In genomic region chr10:98446121-98446655, GRCh38 we compare ENCODE assay signal across 8 cellular contexts. TPM values are rescaled to one million over a fixed set of nuclear protein-coding genes. Genes with fewer than 3 reads are reported as not detected.
A peak's percentile ranks its signal among the peaks of the same experiment; 100 is the strongest.
DNase-seq lines count a peak whose midpoint lies in the region; ATAC-seq, FAIRE-seq and TF ChIP-seq lines count a peak whose summit lies in the region.

No MANE protein-coding gene starts in this region.

- peak overlapping the region; percentile 93 for H3K4me3 Mint-ChIP-seq in activated CD4-positive, alpha-beta memory T cell treated with anti-CD3 and anti-CD28 coated beads for 36 hours
- peak overlapping the region; percentile 76 to 96 (median 92) for H3K4me3 Mint-ChIP-seq in naive thymus-derived CD4-positive, alpha-beta T cell

- peak overlapping the region; percentile 86 for H3K4me2 ChIP-seq in DOHH2 (ENCODE audit: low read length)

- H3K9me3 Mint-ChIP-seq in activated CD4-positive, alpha-beta memory T cell treated with anti-CD3 and anti-CD28 coated beads for 36 hours, result no peaks in the 10 kb centered on the region
- H3K9me3 Mint-ChIP-seq in naive thymus-derived CD4-positive, alpha-beta T cell, result no peaks in the 10 kb centered on the region

- peak; percentile 54 for DNase-seq in activated CD4-positive, alpha-beta memory T cell treated with anti-CD3 and anti-CD28 coated beads for 36 hours
- DNase-seq in naive thymus-derived CD4-positive, alpha-beta T cell, result peak in 7 of 9 donors; percentile 20 to 48 (median 29)
- DNase-seq in tibial artery, result peak in 1 of 2 donors; percentile 50
- no peak for DNase-seq in D721Med (ENCODE audit: insufficient read length, low spot score)

- peaks cover 52% of the 10 kb centered on the region for H3K36me3 ChIP-seq in DOHH2 (ENCODE audit: control insufficient read depth, low read length)
- H3K36me3 ChIP-seq in HUES64 (ENCODE audit: insufficient read depth, low read length), result peaks cover 39% of the 10 kb centered on the region
- H3K36me3 ChIP-seq in naive thymus-derived CD4-positive, alpha-beta T cell (ENCODE audit: control insufficient read depth in 2 of 3, insufficient read depth in 3 of 3, low read length in 3 of 3), result peaks cover 0 to 38% (median 12%) of the 10 kb centered on the region in 3 experiments
- H3K36me3 ChIP-seq in tibial artery, result peaks cover 13 to 33% (median 16%) of the 10 kb centered on the region in 3 donors

- no peak for FAIRE-seq in D721Med (lab: Jason Lieb, UNC)

- peaks cover 7% of the 10 kb centered on the region for H4K20me1 ChIP-seq in DOHH2 (ENCODE audit: control insufficient read depth, insufficient read depth, low read depth, low read length)

- H3K79me2 ChIP-seq in DOHH2 (ENCODE audit: control insufficient read depth, low read length), result peaks cover 39% of the 10 kb centered on the region

- ATAC-seq in GM21528 (IDR thresholded peaks at IDR 0.05; ENCODE audit: low FRiP score, unreplicated experiment), result peak; percentile 56
- peak; percentile 35 for ATAC-seq in esophagus mucosa
- peak; percentile 31 for ATAC-seq in naive thymus-derived CD4-positive, alpha-beta T cell

- H3K27ac ChIP-seq in DOHH2 (ENCODE audit: low read depth, low read length), result peak overlapping the region; percentile 68
- H3K27ac ChIP-seq in HUES64 (ENCODE audit: low read depth, low read length), result peak overlapping the region; percentile 62
- H3K27ac ChIP-seq in naive thymus-derived CD4-positive, alpha-beta T cell (ENCODE audit: low read depth, low read length), result peak overlapping the region; percentile 88
- peak overlapping the region; percentile 84 to 92 for H3K27ac ChIP-seq in tibial artery

- H3F3A ChIP-seq in DOHH2 (ENCODE audit: control insufficient read depth, insufficient read depth), result peaks cover 6% of the 10 kb centered on the region; the same call in 1 of the 2 replicates

- H3K27me3 ChIP-seq in DOHH2 (ENCODE audit: control insufficient read depth, low read length) (peaks cover 2% of the 10 kb centered on the region; the same call in 1 of the 2 replicates), HUES64 (ENCODE audit: insufficient read depth, low read length) (no peaks in the 10 kb centered on the region), tibial artery (no peaks in the 10 kb centered on the region)
- no peaks in the 10 kb centered on the region for H3K27me3 ChIP-seq in naive thymus-derived CD4-positive, alpha-beta T cell (ENCODE audit: control insufficient read depth in 2 of 2, insufficient read depth in 2 of 2, low read length in 2 of 2)

- peaks cover 48% of the 10 kb centered on the region for H3K4me1 Mint-ChIP-seq in activated CD4-positive, alpha-beta memory T cell treated with anti-CD3 and anti-CD28 coated beads for 36 hours (ENCODE audit: low read depth)
- peaks cover 20 to 62% (median 50%) of the 10 kb centered on the region in 7 donors for H3K4me1 Mint-ChIP-seq in naive thymus-derived CD4-positive, alpha-beta T cell

- H3K4me3 ChIP-seq in DOHH2 (ENCODE audit: low read length) (peak overlapping the region; percentile 95), HUES64 (ENCODE audit: low read length) (peak overlapping the region; percentile 80), tibial artery (peak overlapping the region; percentile 67 to 76)
- H3K4me3 ChIP-seq in naive thymus-derived CD4-positive, alpha-beta T cell (ENCODE audit: low read length), result peak overlapping the region; percentile 87

- 13% methylated on average over 28 of the region's 28 CpGs for WGBS in HUES64

- peaks cover 5% of the 10 kb centered on the region; the same call in 1 of the 2 replicates for H3K9me3 ChIP-seq in DOHH2 (ENCODE audit: control insufficient read depth, insufficient read depth, low read length)
- no peaks in the 10 kb centered on the region for H3K9me3 ChIP-seq in HUES64 (ENCODE audit: insufficient read depth, low read depth, low read length)
- no peaks in the 10 kb centered on the region for H3K9me3 ChIP-seq in naive thymus-derived CD4-positive, alpha-beta T cell (ENCODE audit: control insufficient read depth in 2 of 3, low read length in 3 of 3)
- no peaks in the 10 kb centered on the region for H3K9me3 ChIP-seq in tibial artery

- intact Hi-C loops in activated CD4-positive, alpha-beta memory T cell treated with anti-CD3 and anti-CD28 coated beads for 36 hours (cut with micrococcal nuclease), result loop anchor here (5.0 kb wide), 1 partner anchor 34 kb away; no protein-coding TSS in a partner anchor
- intact Hi-C loops in naive thymus-derived CD4-positive, alpha-beta T cell (cut with micrococcal nuclease), result loop anchor here (1.0 to 10.0 kb wide), 11 partner anchors 21 to 1614 kb away; partner anchors contain the start of genes GOT1 (in 2 of the 2), R3HCC1L (in 2 of the 2), COX15 (in 1 of the 2) and CUTC (in 1 of the 2)
- intact Hi-C loops in tibial artery (cut with DNase I; ENCODE audit: low total_unique reads), result no loop called here

- H3K9me2 ChIP-seq in DOHH2 (replicated peaks; ENCODE audit: control insufficient read depth, low read length), result no peaks in the 10 kb centered on the region

- peak overlapping the region; percentile 81 for H3K27ac Mint-ChIP-seq in activated CD4-positive, alpha-beta memory T cell treated with anti-CD3 and anti-CD28 coated beads for 36 hours
- H3K27ac Mint-ChIP-seq in naive thymus-derived CD4-positive, alpha-beta T cell, result peak overlapping the region; percentile 75 to 97 (median 89)

- POLR2A ChIA-PET in activated CD4-positive, alpha-beta memory T cell treated with anti-CD3 and anti-CD28 coated beads for 36 hours (lab: Charles Lee), result interaction anchor here (1.0 kb wide), 1 partner anchor 984 kb away, joined by 3 read pairs; the partner anchor contains the start of gene GOT1
- POLR2A ChIA-PET in naive thymus-derived CD4-positive, alpha-beta T cell (lab: Charles Lee), result interaction anchor here (0.7 to 1.9 kb wide), 3 partner anchors 16 to 32 kb away, joined by 3 to 5 read pairs (median 4); no protein-coding TSS in a partner anchor

- TF ChIP-seq CTCF in DOHH2 (IDR thresholded peaks at IDR 0.05; ENCODE audit: low read depth, low read length, poor library complexity, severe bottlenecking) (no peak), tibial artery (IDR thresholded peaks at IDR 0.05) (no peak), D721Med (IDR thresholded peaks at IDR 0.05; ENCODE audit: insufficient read depth, missing control alignments) (no peak)

- H3K36me3 Mint-ChIP-seq in activated CD4-positive, alpha-beta memory T cell treated with anti-CD3 and anti-CD28 coated beads for 36 hours, result peaks cover 23% of the 10 kb centered on the region
- H3K36me3 Mint-ChIP-seq in naive thymus-derived CD4-positive, alpha-beta T cell, result peaks cover 15 to 22% (median 21%) of the 10 kb centered on the region in 5 donors

- peaks cover 27% of the 10 kb centered on the region for H3K4me1 ChIP-seq in DOHH2 (ENCODE audit: control insufficient read depth, low read length)
- no peaks in the 10 kb centered on the region for H3K4me1 ChIP-seq in HUES64 (ENCODE audit: insufficient read depth, low read length)
- H3K4me1 ChIP-seq in naive thymus-derived CD4-positive, alpha-beta T cell (ENCODE audit: control insufficient read depth in 2 of 2, insufficient read depth in 2 of 2, low read length in 2 of 2), result peaks cover 19 to 21% of the 10 kb centered on the region in 2 donors
- H3K4me1 ChIP-seq in tibial artery, result peaks cover 0 to 27% (median 13%) of the 10 kb centered on the region in 4 donors

- peak overlapping the region; percentile 87 for H3K9ac ChIP-seq in HUES64 (ENCODE audit: low read depth, low read length)

- CTCF ChIA-PET in activated CD4-positive, alpha-beta memory T cell treated with anti-CD3 and anti-CD28 coated beads for 36 hours (lab: Charles Lee), result interaction anchor here (1.3 to 1.9 kb wide), 3 partner anchors 20 to 276 kb away, joined by 3 to 8 read pairs (median 5); no protein-coding TSS in a partner anchor
- CTCF ChIA-PET in naive thymus-derived CD4-positive, alpha-beta T cell (lab: Charles Lee), result interaction anchor here (2.8 kb wide), 1 partner anchor 21 kb away, joined by 7 read pairs; no protein-coding TSS in a partner anchor

- peaks cover 3% of the 10 kb centered on the region for H3K27me3 Mint-ChIP-seq in activated CD4-positive, alpha-beta memory T cell treated with anti-CD3 and anti-CD28 coated beads for 36 hours
- H3K27me3 Mint-ChIP-seq in naive thymus-derived CD4-positive, alpha-beta T cell, result peaks cover 0 to 19% (median 6%) of the 10 kb centered on the region in 5 donors

RNA-seq across cellular contexts. Expression of gene HPS1, which starts 0.5 kb away (rescaled TPM):
- 27.4 TPM for polyA plus RNA-seq in HUES64 (2013, experiment 1 of 2)
- polyA plus RNA-seq in HUES64 (2013, experiment 2 of 2), result 29.8 TPM
- 10 to 100 TPM; 42.1 to 44.3 TPM for total RNA-seq in activated CD4-positive, alpha-beta memory T cell treated with anti-CD3 and anti-CD28 coated beads for 36 hours
- 29.7 TPM for total RNA-seq in esophagus mucosa
- 100 to 1,000 TPM in 2 of 5 experiments, 10 to 100 TPM in 3; 68.5 to 107 (median 90.9) TPM for total RNA-seq in naive thymus-derived CD4-positive, alpha-beta T cell
- polyA plus RNA-seq in naive thymus-derived CD4-positive, alpha-beta T cell, result 10 to 100 TPM; 54.3 to 70.8 TPM

RNA-seq across cellular contexts. Expression of gene PYROXD2, which starts 31.2 kb away (rescaled TPM):
- polyA plus RNA-seq in HUES64 (2013, experiment 1 of 2), result 3.3 TPM
- 6.4 TPM for polyA plus RNA-seq in HUES64 (2013, experiment 2 of 2)
- 1 to 10 TPM; 4.7 to 5.3 TPM for total RNA-seq in activated CD4-positive, alpha-beta memory T cell treated with anti-CD3 and anti-CD28 coated beads for 36 hours
- total RNA-seq in esophagus mucosa, result 1.5 TPM
- total RNA-seq in naive thymus-derived CD4-positive, alpha-beta T cell, result 10 to 100 TPM; 11.9 to 37.1 (median 26.9) TPM
- 1 to 10 TPM; 5.6 TPM for polyA plus RNA-seq in naive thymus-derived CD4-positive, alpha-beta T cell
